In the genomic region with DNA sequence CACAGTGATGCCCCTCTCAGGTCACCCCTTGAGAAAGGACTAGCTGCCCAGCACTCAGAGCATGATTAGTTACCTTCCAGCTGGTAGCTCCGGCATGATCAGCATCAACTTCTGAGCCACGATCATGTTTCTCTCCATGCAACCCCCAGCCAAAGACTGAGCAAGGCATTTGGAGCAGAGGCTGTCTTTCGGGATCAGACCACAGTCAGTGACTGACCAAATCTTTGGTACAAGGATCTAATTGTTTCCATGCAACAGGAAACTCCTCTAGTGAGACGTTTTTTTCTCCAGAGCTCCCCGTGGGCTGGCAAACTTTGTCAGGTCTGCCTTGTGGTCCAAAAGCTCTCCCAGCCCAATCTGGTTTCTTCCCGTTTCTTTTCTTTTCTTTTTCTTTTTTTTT, we compare ENCODE assay signal across 1 cellular context.
TF ChIP-seq lines count a peak whose summit lies in the region.

No MANE protein-coding gene starts in this region.

TF ChIP-seq in SK-N-SH treated with all-trans-retinoic acid at 6 μM for 48 hours, 23 proteins besides CTCF, POLR2A, EP300 and RAD21 (continued from another document):
- TF ChIP-seq PATZ1 (CRISPR knock-in tag; IDR thresholded peaks at IDR 0.05; ENCODE audit: borderline replicate concordance) (no peak), BACH2 (CRISPR knock-in tag; IDR thresholded peaks at IDR 0.05; ENCODE audit: borderline replicate concordance) (no peak)
